18 cellular contexts compared by ENCODE assay signal in genomic region chr6:126773122-126773805, GRCh38.
DNase-seq lines count a peak whose midpoint lies in the region; ATAC-seq and TF ChIP-seq lines count a peak whose summit lies in the region.
"Had no signal": no experiment of that assay in that cellular context is flagged by ENCODE, and none has a peak within 500 bp of the region (broad histone marks: within the 10 kb centered on the region; RNA-seq: fewer than 3 reads in every experiment).

No MANE protein-coding gene starts in this region.

- H3K9me3 ChIP-seq in left lung, result no peaks in the 10 kb centered on the region
- H3K9me3 ChIP-seq in suprapubic skin, result no peaks in the 10 kb centered on the region
- H3K9me3 ChIP-seq: psoas muscle had no signal

- TF ChIP-seq CTCF in left lung (IDR thresholded peaks at IDR 0.05) (no peak), suprapubic skin (IDR thresholded peaks at IDR 0.05) (no peak)

- peak; percentile 43 for TF ChIP-seq EP300 in suprapubic skin (IDR thresholded peaks at IDR 0.05)

- TF ChIP-seq POLR2A in suprapubic skin (IDR thresholded peaks at IDR 0.05), result no peak

- H3K36me3 ChIP-seq in left lung (no peaks in the 10 kb centered on the region), suprapubic skin (no peaks in the 10 kb centered on the region)

- H3K4me1 ChIP-seq in left lung (no peaks in the 10 kb centered on the region), suprapubic skin (no peaks in the 10 kb centered on the region)
- H3K4me1 ChIP-seq: psoas muscle had no signal

- H3K4me3 ChIP-seq in left lung, result no peak overlapping the region
- H3K4me3 ChIP-seq in suprapubic skin, result no peak overlapping the region
- H3K4me3 ChIP-seq: psoas muscle, SK-N-MC had no signal

- intact Hi-C loops in left lung (cut with DNase I), result no loop called here

- no peaks in the 10 kb centered on the region for H3K27me3 ChIP-seq in left lung
- H3K27me3 ChIP-seq in suprapubic skin, result no peaks in the 10 kb centered on the region

- ATAC-seq in left lung (peak; percentile 66), HG03280 (IDR thresholded peaks at IDR 0.05; ENCODE audit: unreplicated experiment) (no peak)
- ATAC-seq: PC-3 had no signal

- DNase-seq in LHCN-M2 (ENCODE audit: low read depth), result peak; percentile 27
- peak; percentile 9 for DNase-seq in dermis blood vessel endothelial cell
- no peak for DNase-seq in left lung
- no peak for DNase-seq in suprapubic skin (ENCODE audit: low spot score in 2 of 2)
- no peak for DNase-seq in foreskin melanocyte
- no peak for DNase-seq in activated CD4-positive, alpha-beta T cell treated with anti-CD3 and anti-CD28 coated beads, Interleukin-2, amount 50 U/mL, for 4 hours
- DNase-seq: activated CD4-positive, alpha-beta T cell treated with anti-CD3 and anti-CD28 coated beads, Interleukin-2, amount 10 ng/mL, durations not matched to agents 7 days and 5 days; activated naive CD8-positive, alpha-beta T cell treated with anti-CD3 and anti-CD28 coated beads, Interleukin-2, amount 10 ng/mL, durations not matched to agents 7 days and 5 days; activated T-cell treated with anti-CD3 and anti-CD28 coated beads, Interleukin-2, amount 50 U/mL, for 24 hours; DMS79 treated with DMSO at 0.1 percent for 48 hours; erythroblast; naive B cell; NCI-H2029 treated with DMSO at 0.1 percent for 48 hours; NCI-H526; PC-3; psoas muscle had no signal

- H3K27ac ChIP-seq in left lung, result no peak overlapping the region
- no peak overlapping the region for H3K27ac ChIP-seq in suprapubic skin
- H3K27ac ChIP-seq: psoas muscle, SK-N-MC had no signal

- 38% methylated on average over 9 of the region's 9 CpGs for WGBS in suprapubic skin

Comparison
In these comparisons a context has a peak if more than half of its experiments do, and no peak if none do; other contexts are left out.
1. DNase-seq: peak in LHCN-M2 (single experiment) and dermis blood vessel endothelial cell (single experiment); none in left lung (0 of 2), suprapubic skin (0 of 2), foreskin melanocyte (single experiment) and activated CD4-positive, alpha-beta T cell treated with anti-CD3 and anti-CD28 coated beads, Interleukin-2, amount 50 U/mL, for 4 hours (0 of 2).